In genomic region chr5:43514816-43515677, GRCh38 we compare ENCODE assay signal across 1 cellular context.
TF ChIP-seq lines count a peak whose summit lies in the region.

Gene C5orf34, minus strand, starts transcription at chr5:43515148. Its CDS starts 5,809 bp downstream, at chr5:43509339.

TF ChIP-seq in K562, 482 proteins besides CTCF, POLR2A, EP300 and RAD21 (continued from another document):
- 0 out of 4 replicates have a peak, but pooled peaks of 1 of the 2 experiments have one; percentile 32 for TF ChIP-seq UBTF (IDR thresholded peaks at IDR 0.05; ENCODE audit: borderline replicate concordance in 1 of 2, low read depth in 2 of 2, low read length in 2 of 2)
- no peak for TF ChIP-seq CLOCK (CRISPR knock-in tag; IDR thresholded peaks at IDR 0.05; ENCODE audit: borderline replicate concordance)
